In genomic region chr15:27990411-27991338, GRCh38 we compare ENCODE assay signal across 20 cellular contexts.
DNase-seq lines count a peak whose midpoint lies in the region; ATAC-seq and TF ChIP-seq lines count a peak whose summit lies in the region.
"Had no signal": no experiment of that assay in that cellular context is flagged by ENCODE, and none has a peak within 500 bp of the region (broad histone marks: within the 10 kb centered on the region; RNA-seq: fewer than 3 reads in every experiment).

No MANE protein-coding gene starts in this region.

- no peak overlapping the region for H3K4me3 Mint-ChIP-seq in activated CD4-positive, alpha-beta T cell treated with anti-CD3 and anti-CD28 coated beads, Interleukin-2, amount 10 ng/mL, durations not matched to agents 24 days and 14 days
- no peak overlapping the region for H3K4me3 Mint-ChIP-seq in activated CD4-positive, alpha-beta memory T cell treated with anti-CD3 and anti-CD28 coated beads, Interleukin-2, amount 10 ng/mL, durations not matched to agents 7 days and 5 days
- H3K4me3 Mint-ChIP-seq: activated CD8-positive, alpha-beta T cell treated with anti-CD3 and anti-CD28 coated beads, Interleukin-2, amount 10 ng/mL, durations not matched to agents 7 days and 5 days; activated naive CD8-positive, alpha-beta T cell treated with anti-CD3 and anti-CD28 coated beads, Interleukin-2, amount 10 ng/mL, durations not matched to agents 7 days and 5 days; type B pancreatic cell had no signal

- no peaks in the 10 kb centered on the region for H3K9me3 Mint-ChIP-seq in activated CD4-positive, alpha-beta T cell treated with anti-CD3 and anti-CD28 coated beads, Interleukin-2, amount 10 ng/mL, durations not matched to agents 24 days and 14 days
- H3K9me3 Mint-ChIP-seq in activated CD4-positive, alpha-beta memory T cell treated with anti-CD3 and anti-CD28 coated beads, Interleukin-2, amount 10 ng/mL, durations not matched to agents 7 days and 5 days, result peaks cover 5% of the 10 kb centered on the region

- H3K4me3 ChIP-seq in mucosa of descending colon, result no peak overlapping the region
- H3K4me3 ChIP-seq: HAP-1, skin epidermis had no signal

- peak; percentile 42 for DNase-seq in activated CD4-positive, alpha-beta T cell treated with anti-CD3 and anti-CD28 coated beads, Interleukin-2, amount 10 ng/mL, durations not matched to agents 24 days and 14 days
- no peak for DNase-seq in activated CD4-positive, alpha-beta T cell treated with anti-CD3 and anti-CD28 coated beads for 48 hours
- DNase-seq in NCI-H446 treated with DMSO at 0.1 percent for 48 hours (lab: John Stamatoyannopoulos, UW), result peak; percentile 77
- peak; percentile 94 for DNase-seq in cerebellar cortex (ENCODE audit: low spot score)
- DNase-seq in activated CD4-positive, alpha-beta memory T cell treated with anti-CD3 and anti-CD28 coated beads, Interleukin-2, amount 10 ng/mL, durations not matched to agents 7 days and 5 days, result no peak
- DNase-seq in pons (ENCODE audit: low spot score), result no peak
- DNase-seq in mucosa of descending colon, result no peak
- DNase-seq in NAMALWA (ENCODE audit: low spot score), result no peak
- DNase-seq: activated CD8-positive, alpha-beta T cell treated with anti-CD3 and anti-CD28 coated beads, Interleukin-2, amount 10 ng/mL, durations not matched to agents 7 days and 5 days; activated effector memory CD4-positive, alpha-beta T cell treated with anti-CD3 and anti-CD28 coated beads, Interleukin-2, amount 50 U/mL, for 16 hours; activated naive CD8-positive, alpha-beta T cell treated with anti-CD3 and anti-CD28 coated beads, Interleukin-2, amount 10 ng/mL, durations not matched to agents 7 days and 5 days; activated T-cell treated with anti-CD3 and anti-CD28 coated beads for 4 hours; kidney glomerular epithelial cell; NCI-H2029; NCI-H526; Right ventricle myocardium superior; stimulated activated CD4-positive, alpha-beta T cell treated with anti-CD3 and anti-CD28 coated beads, Interleukin-1b, Interleukin-23, amount 100 ng/mL, for 48 hours had no signal

- H3K27ac Mint-ChIP-seq in activated CD4-positive, alpha-beta T cell treated with anti-CD3 and anti-CD28 coated beads, Interleukin-2, amount 10 ng/mL, durations not matched to agents 24 days and 14 days, result no peak overlapping the region
- H3K27ac Mint-ChIP-seq in activated CD4-positive, alpha-beta memory T cell treated with anti-CD3 and anti-CD28 coated beads, Interleukin-2, amount 10 ng/mL, durations not matched to agents 7 days and 5 days, result no peak overlapping the region
- H3K27ac Mint-ChIP-seq: activated CD8-positive, alpha-beta T cell treated with anti-CD3 and anti-CD28 coated beads, Interleukin-2, amount 10 ng/mL, durations not matched to agents 7 days and 5 days; activated naive CD8-positive, alpha-beta T cell treated with anti-CD3 and anti-CD28 coated beads, Interleukin-2, amount 10 ng/mL, durations not matched to agents 7 days and 5 days; type B pancreatic cell had no signal

- CTCF ChIA-PET in activated CD4-positive, alpha-beta memory T cell treated with anti-CD3 and anti-CD28 coated beads, Interleukin-2, amount 10 ng/mL, durations not matched to agents 7 days and 5 days (lab: Charles Lee), result no interaction called here

- no peaks in the 10 kb centered on the region for H3K36me3 Mint-ChIP-seq in activated CD4-positive, alpha-beta T cell treated with anti-CD3 and anti-CD28 coated beads, Interleukin-2, amount 10 ng/mL, durations not matched to agents 24 days and 14 days (ENCODE audit: low read depth)
- no peaks in the 10 kb centered on the region for H3K36me3 Mint-ChIP-seq in activated CD4-positive, alpha-beta memory T cell treated with anti-CD3 and anti-CD28 coated beads, Interleukin-2, amount 10 ng/mL, durations not matched to agents 7 days and 5 days (ENCODE audit: low read depth)
- H3K36me3 Mint-ChIP-seq: activated naive CD8-positive, alpha-beta T cell treated with anti-CD3 and anti-CD28 coated beads, Interleukin-2, amount 10 ng/mL, durations not matched to agents 7 days and 5 days; type B pancreatic cell had no signal

- ATAC-seq in mucosa of descending colon, result no peak
- ATAC-seq: activated CD8-positive, alpha-beta T cell treated with anti-CD3 and anti-CD28 coated beads, Interleukin-2, amount 10 ng/mL, durations not matched to agents 7 days and 5 days had no signal

- no peaks in the 10 kb centered on the region for H3K27me3 Mint-ChIP-seq in activated CD4-positive, alpha-beta T cell treated with anti-CD3 and anti-CD28 coated beads, Interleukin-2, amount 10 ng/mL, durations not matched to agents 24 days and 14 days
- no peaks in the 10 kb centered on the region for H3K27me3 Mint-ChIP-seq in activated CD4-positive, alpha-beta memory T cell treated with anti-CD3 and anti-CD28 coated beads, Interleukin-2, amount 10 ng/mL, durations not matched to agents 7 days and 5 days
- H3K27me3 Mint-ChIP-seq: activated naive CD8-positive, alpha-beta T cell treated with anti-CD3 and anti-CD28 coated beads, Interleukin-2, amount 10 ng/mL, durations not matched to agents 7 days and 5 days had no signal

- TF ChIP-seq CTCF in mucosa of descending colon (IDR thresholded peaks at IDR 0.05), result no peak

- intact Hi-C loops in activated CD4-positive, alpha-beta T cell treated with anti-CD3 and anti-CD28 coated beads, Interleukin-2, amount 10 ng/mL, durations not matched to agents 24 days and 14 days (cut with micrococcal nuclease), result no loop called here
- intact Hi-C loops in mucosa of descending colon (cut with DNase I, micrococcal nuclease), result no loop called here

- POLR2A ChIA-PET in activated CD4-positive, alpha-beta memory T cell treated with anti-CD3 and anti-CD28 coated beads, Interleukin-2, amount 10 ng/mL, durations not matched to agents 7 days and 5 days (lab: Charles Lee), result no interaction called here

- H3K4me1 ChIP-seq in mucosa of descending colon (ENCODE audit: low read depth), result no peaks in the 10 kb centered on the region
- H3K4me1 ChIP-seq: HAP-1 had no signal

- H3K36me3 ChIP-seq in mucosa of descending colon (ENCODE audit: low read depth), result no peaks in the 10 kb centered on the region
- H3K36me3 ChIP-seq: HAP-1 had no signal

- no peaks in the 10 kb centered on the region for H3K4me1 Mint-ChIP-seq in activated CD4-positive, alpha-beta T cell treated with anti-CD3 and anti-CD28 coated beads, Interleukin-2, amount 10 ng/mL, durations not matched to agents 24 days and 14 days
- H3K4me1 Mint-ChIP-seq in activated CD4-positive, alpha-beta memory T cell treated with anti-CD3 and anti-CD28 coated beads, Interleukin-2, amount 10 ng/mL, durations not matched to agents 7 days and 5 days, result no peaks in the 10 kb centered on the region
- H3K4me1 Mint-ChIP-seq: activated naive CD8-positive, alpha-beta T cell treated with anti-CD3 and anti-CD28 coated beads, Interleukin-2, amount 10 ng/mL, durations not matched to agents 7 days and 5 days had no signal

- no peaks in the 10 kb centered on the region for H3K9me3 ChIP-seq in mucosa of descending colon
- H3K9me3 ChIP-seq: HAP-1 had no signal

Comparison
In these comparisons a context has a peak if more than half of its experiments do, and no peak if none do; other contexts are left out.
1. DNase-seq: peak in activated CD4-positive, alpha-beta T cell treated with anti-CD3 and anti-CD28 coated beads, Interleukin-2, amount 10 ng/mL, durations not matched to agents 24 days and 14 days (single experiment), NCI-H446 treated with DMSO at 0.1 percent for 48 hours (single experiment) and cerebellar cortex (single experiment); none in activated CD4-positive, alpha-beta T cell treated with anti-CD3 and anti-CD28 coated beads for 48 hours (single experiment), activated CD4-positive, alpha-beta memory T cell treated with anti-CD3 and anti-CD28 coated beads, Interleukin-2, amount 10 ng/mL, durations not matched to agents 7 days and 5 days (single experiment), pons (single experiment), mucosa of descending colon (0 of 3) and NAMALWA (single experiment).